In genomic region chr3:42582474-42583070, GRCh38 we compare ENCODE assay signal across 7 cellular contexts. TPM values are rescaled to one million over a fixed set of nuclear protein-coding genes. Genes with fewer than 3 reads are reported as not detected.
DNase-seq lines count a peak whose midpoint lies in the region; ATAC-seq, FAIRE-seq and TF ChIP-seq lines count a peak whose summit lies in the region.

No MANE protein-coding gene starts in this region.

- H3K27me3 ChIP-seq in small intestine (ENCODE audit: control insufficient read depth in 2 of 2, insufficient read depth in 2 of 2, low read length in 2 of 2), result no peaks in the 10 kb centered on the region

- DNase-seq in HFF-Myc (ENCODE audit: extremely low read depth, low read depth), result no peak
- DNase-seq in germinal center (ENCODE audit: low spot score), result peak; percentile 8
- DNase-seq in small intestine, result no peak
- no peak for DNase-seq in inferior parietal cortex (ENCODE audit: extremely low spot score)
- DNase-seq in cerebellar cortex (ENCODE audit: low spot score), result no peak

- H3K36me3 ChIP-seq in small intestine (ENCODE audit: control insufficient read depth in 2 of 2, insufficient read depth in 2 of 2, low read length in 2 of 2), result no peaks in the 10 kb centered on the region

- H3K4me3 ChIP-seq in HFF-Myc (replicated peaks; ENCODE audit: low read depth, low read length), result peak overlapping the region; percentile 80
- H3K4me3 ChIP-seq in small intestine (ENCODE audit: low read depth in 1 of 2, low read length in 2 of 2), result peak overlapping the region; percentile 20 to 82

- no peak for FAIRE-seq in small intestine (lab: Jason Lieb, UNC)

- 0 to 2% (median 1%) methylated on average over 3 of the region's 3 CpGs for WGBS in small intestine, 3 donors

- no peaks in the 10 kb centered on the region for H3K9me3 ChIP-seq in small intestine (ENCODE audit: control insufficient read depth, low read depth)

- H3K27ac ChIP-seq in VCaP (peak overlapping the region; percentile 97), small intestine (ENCODE audit: low read depth in 1 of 2, low read length in 1 of 2) (peak overlapping the region; percentile 64 to 87)

- TF ChIP-seq CTCF in HFF-Myc (IDR thresholded peaks at IDR 0.05; ENCODE audit: low read depth, low read length, missing control alignments) (no peak), VCaP (conservative IDR thresholded peaks at IDR 0.05) (no peak)

- ATAC-seq in HG03565 (IDR thresholded peaks at IDR 0.05; ENCODE audit: unreplicated experiment), result no peak

- no peaks in the 10 kb centered on the region for H3K4me1 ChIP-seq in small intestine (ENCODE audit: control insufficient read depth in 2 of 2, insufficient read depth in 1 of 2, low read depth in 1 of 2, low read length in 1 of 2)

RNA-seq across cellular contexts. Expression of gene SEC22C, which starts 0.8 kb away (rescaled TPM):
- polyA plus RNA-seq in small intestine, result 10 to 100 TPM; 24.1 to 49.9 (median 43.0) TPM

RNA-seq across cellular contexts. Expression of gene SS18L2, which starts 8.1 kb away (rescaled TPM):
- polyA plus RNA-seq in small intestine, result 10 to 100 TPM; 41.9 to 87.9 (median 70.8) TPM

RNA-seq across cellular contexts. Expression of gene NKTR, which starts 17.9 kb away (rescaled TPM):
- polyA plus RNA-seq in small intestine, result 10 to 100 TPM; 11.3 to 25.0 (median 11.5) TPM
